Comparison of ENCODE assay signal across 2 cellular contexts in genomic region chr4:188196134-188196735, GRCh38.
TF ChIP-seq lines count a peak whose summit lies in the region.

No MANE protein-coding gene starts in this region.

TF ChIP-seq in HepG2, 621 proteins besides CTCF, POLR2A, EP300 and RAD21:
- TF ChIP-seq PRDM15 (CRISPR knock-in tag; IDR thresholded peaks at IDR 0.05): peak; percentile 82
- TF ChIP-seq ZNF326 (CRISPR knock-in tag; IDR thresholded peaks at IDR 0.05; ENCODE audit: borderline replicate concordance): no peak
TF ChIP-seq in HepG2: peak in this region for 1.

TF ChIP-seq in WTC11, 78 proteins besides CTCF, POLR2A, EP300 and RAD21:
- peak; percentile 85; the same call in 1 of the 2 replicates for TF ChIP-seq MAX (CRISPR knock-in tag; IDR thresholded peaks at IDR 0.05)
- TF ChIP-seq USF2 (CRISPR knock-in tag; IDR thresholded peaks at IDR 0.05): 0 out of 2 replicates have a peak, but pooled peaks have one; percentile 11
- TF ChIP-seq PRDM15 (CRISPR knock-in tag; IDR thresholded peaks at IDR 0.05): peak; percentile 97
- TF ChIP-seq PREB (CRISPR knock-in tag; IDR thresholded peaks at IDR 0.05; ENCODE audit: borderline replicate concordance): no peak
- TF ChIP-seq FOXP4 (CRISPR knock-in tag; IDR thresholded peaks at IDR 0.05): 0 out of 2 replicates have a peak, but pooled peaks have one; percentile 27
